ENCODE assay signal across 1 cellular context in the genomic region with DNA sequence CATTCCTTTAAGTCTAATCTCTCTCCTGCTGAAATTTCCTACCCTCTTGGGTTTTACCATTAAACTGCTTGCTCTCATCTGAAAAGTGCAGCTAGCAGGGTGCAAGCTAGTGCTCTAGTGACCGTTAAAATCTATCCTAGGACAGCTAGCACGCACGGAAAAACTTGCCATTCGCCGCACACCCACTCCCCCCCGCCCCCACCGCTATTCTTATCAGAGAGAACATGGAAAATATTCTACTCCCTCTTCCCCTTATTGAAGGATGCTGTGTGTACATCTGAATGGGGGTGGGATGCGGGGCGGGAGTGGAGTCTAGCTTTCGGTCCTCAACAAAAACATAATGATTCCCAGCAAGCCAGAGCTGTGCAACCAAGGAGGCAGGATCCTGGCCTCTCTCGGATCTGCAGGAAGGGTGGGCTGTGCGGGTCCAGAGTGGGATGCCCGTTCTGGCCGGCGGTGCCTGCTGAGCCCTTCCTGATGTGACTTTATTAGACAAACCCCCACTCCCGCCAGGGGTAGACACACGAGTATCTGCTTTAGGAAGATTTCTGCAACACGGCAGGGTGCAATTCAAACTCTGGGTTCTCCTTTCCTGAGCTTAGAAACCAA.
TF ChIP-seq lines count a peak whose summit lies in the region.

No MANE protein-coding gene starts in this region.

TF ChIP-seq in GM12878, 131 proteins besides CTCF, POLR2A, EP300 and RAD21 (continued from another document):
- 0 out of 2 replicates have a peak, but pooled peaks have one; percentile 17 for TF ChIP-seq EZH2 (IDR thresholded peaks at IDR 0.05; ENCODE audit: borderline replicate concordance, control insufficient read depth, low read depth, low read length)
- peak; percentile 19 for TF ChIP-seq SUZ12 (IDR thresholded peaks at IDR 0.05; ENCODE audit: unreplicated experiment)
